Comparison of ENCODE assay signal across 12 cellular contexts in genomic region chr5:95779611-95780010, GRCh38. TPM values are rescaled to one million over a fixed set of nuclear protein-coding genes. Genes with fewer than 3 reads are reported as not detected.
DNase-seq lines count a peak whose midpoint lies in the region; ATAC-seq and TF ChIP-seq lines count a peak whose summit lies in the region.
"Had no signal": no experiment of that assay in that cellular context is flagged by ENCODE, and none has a peak within 500 bp of the region (broad histone marks: within the 10 kb centered on the region; RNA-seq: fewer than 3 reads in every experiment).

No MANE protein-coding gene starts in this region.

- H3K36me3 ChIP-seq in SK-N-MC (ENCODE audit: insufficient read depth, low read length) = peaks cover 46% of the 10 kb centered on the region

- H3K9me3 Mint-ChIP-seq in activated CD4-positive, alpha-beta memory T cell treated with anti-CD3 and anti-CD28 coated beads, Interleukin-2, amount 10 ng/mL, durations not matched to agents 7 days and 5 days = no peaks in the 10 kb centered on the region
- H3K9me3 Mint-ChIP-seq: IgD-negative memory B cell; stimulated activated naive B cell treated with anti-CD40 and anti-IgM and Interleukin-4, amounts not matched to agents 10 μg/mL and 1 μg/mL and 100 μg/mL, for 72 hours had no signal

- ATAC-seq in sciatic nerve = peak; percentile 23
- no peak for ATAC-seq in GM21723 (IDR thresholded peaks at IDR 0.05; ENCODE audit: unreplicated experiment)
- ATAC-seq: stimulated activated naive B cell treated with anti-CD40 and anti-IgM and Interleukin-4, amounts not matched to agents 10 μg/mL and 1 μg/mL and 100 μg/mL, for 72 hours had no signal

- no peaks in the 10 kb centered on the region for H3K36me3 Mint-ChIP-seq in activated CD4-positive, alpha-beta memory T cell treated with anti-CD3 and anti-CD28 coated beads, Interleukin-2, amount 10 ng/mL, durations not matched to agents 7 days and 5 days (ENCODE audit: low read depth)
- H3K36me3 Mint-ChIP-seq: IgD-negative memory B cell; stimulated activated naive B cell treated with anti-CD40 and anti-IgM and Interleukin-4, amounts not matched to agents 10 μg/mL and 1 μg/mL and 100 μg/mL, for 72 hours had no signal

- DNase-seq in CD1c-positive myeloid dendritic cell (ENCODE audit: extremely low spot score) = peak; percentile 64
- no peak for DNase-seq in SK-N-MC (ENCODE audit: low read depth, low spot score)
- DNase-seq in foreskin fibroblast = peak; percentile 31 to 54
- DNase-seq in sciatic nerve (ENCODE audit: low spot score) = no peak
- DNase-seq in kidney tubule cell (ENCODE audit: low spot score) = no peak
- DNase-seq in NAMALWA (ENCODE audit: low spot score) = no peak
- no peak for DNase-seq in activated CD4-positive, alpha-beta memory T cell treated with anti-CD3 and anti-CD28 coated beads, Interleukin-2, amount 10 ng/mL, durations not matched to agents 7 days and 5 days
- DNase-seq: anterior cingulate cortex; NCI-H2171; stimulated activated naive B cell treated with anti-CD40 and anti-IgM and Interleukin-4, amounts not matched to agents 10 μg/mL and 1 μg/mL and 100 μg/mL, for 72 hours had no signal

- H3K4me3 ChIP-seq in SK-N-MC = no peak overlapping the region
- H3K4me3 ChIP-seq in foreskin fibroblast (ENCODE audit: low read depth in 1 of 2, low read length in 2 of 2) = no peak overlapping the region

- intact Hi-C loops in sciatic nerve (cut with DNase I) = loop anchor here (5.0 to 10.0 kb wide), 2 partner anchors 68 to 105 kb away; no protein-coding TSS in a partner anchor

- H3K27me3 Mint-ChIP-seq in activated CD4-positive, alpha-beta memory T cell treated with anti-CD3 and anti-CD28 coated beads, Interleukin-2, amount 10 ng/mL, durations not matched to agents 7 days and 5 days = no peaks in the 10 kb centered on the region
- H3K27me3 Mint-ChIP-seq: IgD-negative memory B cell; stimulated activated naive B cell treated with anti-CD40 and anti-IgM and Interleukin-4, amounts not matched to agents 10 μg/mL and 1 μg/mL and 100 μg/mL, for 72 hours had no signal

- H3K27ac Mint-ChIP-seq in activated CD4-positive, alpha-beta memory T cell treated with anti-CD3 and anti-CD28 coated beads, Interleukin-2, amount 10 ng/mL, durations not matched to agents 7 days and 5 days = no peak overlapping the region
- H3K27ac Mint-ChIP-seq: stimulated activated naive B cell treated with anti-CD40 and anti-IgM and Interleukin-4, amounts not matched to agents 10 μg/mL and 1 μg/mL and 100 μg/mL, for 72 hours had no signal

- H3K9ac ChIP-seq in SK-N-MC (ENCODE audit: insufficient read length) = no peak overlapping the region

- no peaks in the 10 kb centered on the region for H3K9me3 ChIP-seq in SK-N-MC (ENCODE audit: low read depth, low read length)

- no peak for TF ChIP-seq CTCF in foreskin fibroblast (IDR thresholded peaks at IDR 0.05; ENCODE audit: low read depth, low read length)

- no peak overlapping the region for H3K4me3 Mint-ChIP-seq in activated CD4-positive, alpha-beta memory T cell treated with anti-CD3 and anti-CD28 coated beads, Interleukin-2, amount 10 ng/mL, durations not matched to agents 7 days and 5 days
- H3K4me3 Mint-ChIP-seq: IgD-negative memory B cell; stimulated activated naive B cell treated with anti-CD40 and anti-IgM and Interleukin-4, amounts not matched to agents 10 μg/mL and 1 μg/mL and 100 μg/mL, for 72 hours had no signal

- POLR2A ChIA-PET in activated CD4-positive, alpha-beta memory T cell treated with anti-CD3 and anti-CD28 coated beads, Interleukin-2, amount 10 ng/mL, durations not matched to agents 7 days and 5 days (lab: Charles Lee) = interaction anchor here (0.8 kb wide), 1 partner anchor 43 kb away, joined by 3 read pairs; the partner anchor contains the start of gene GLRX

- CTCF ChIA-PET in activated CD4-positive, alpha-beta memory T cell treated with anti-CD3 and anti-CD28 coated beads, Interleukin-2, amount 10 ng/mL, durations not matched to agents 7 days and 5 days (lab: Charles Lee) = interaction anchor here (0.9 to 9.8 kb wide), 10 partner anchors 9 to 132 kb away, joined by 3 to 354 read pairs (median 6); partner anchors contain the start of genes GLRX and RFESD

- peaks cover 27% of the 10 kb centered on the region for H3K4me1 Mint-ChIP-seq in activated CD4-positive, alpha-beta memory T cell treated with anti-CD3 and anti-CD28 coated beads, Interleukin-2, amount 10 ng/mL, durations not matched to agents 7 days and 5 days

- 0 out of 2 replicates have a peak overlapping the region, but pooled peaks have one; percentile 35 for H3K27ac ChIP-seq in SK-N-MC

RNA-seq across cellular contexts. Expression of gene GLRX, which starts 42.9 kb away (rescaled TPM):
- 22.2 TPM for total RNA-seq in sciatic nerve
- 10 to 100 TPM; 71.6 to 72.5 TPM for total RNA-seq in activated CD4-positive, alpha-beta memory T cell treated with anti-CD3 and anti-CD28 coated beads, Interleukin-2, amount 10 ng/mL, durations not matched to agents 7 days and 5 days

RNA-seq across cellular contexts. Expression of gene RHOBTB3, which starts 48.5 kb away (rescaled TPM):
- total RNA-seq in sciatic nerve = 192 TPM
- total RNA-seq in activated CD4-positive, alpha-beta memory T cell treated with anti-CD3 and anti-CD28 coated beads, Interleukin-2, amount 10 ng/mL, durations not matched to agents 7 days and 5 days = under 1 TPM in 1 of 2 experiments, not detected in 1; 0.15 TPM

Comparison
In these comparisons a context has a peak if more than half of its experiments do, and no peak if none do; other contexts are left out.
1. DNase-seq: peak in CD1c-positive myeloid dendritic cell (single experiment) and foreskin fibroblast (2 of 2); none in SK-N-MC (single experiment), sciatic nerve (single experiment), kidney tubule cell (single experiment), NAMALWA (single experiment) and activated CD4-positive, alpha-beta memory T cell treated with anti-CD3 and anti-CD28 coated beads, Interleukin-2, amount 10 ng/mL, durations not matched to agents 7 days and 5 days (single experiment).
2. RNA of gene RHOBTB3, which starts 48.5 kb away (total RNA-seq): 192 TPM in sciatic nerve (single experiment); 0.15 TPM in activated CD4-positive, alpha-beta memory T cell treated with anti-CD3 and anti-CD28 coated beads, Interleukin-2, amount 10 ng/mL, durations not matched to agents 7 days and 5 days; every median in the first group is over 100 times any median in the second.